ENCODE assay signal across 1 cellular context in the genomic region with DNA sequence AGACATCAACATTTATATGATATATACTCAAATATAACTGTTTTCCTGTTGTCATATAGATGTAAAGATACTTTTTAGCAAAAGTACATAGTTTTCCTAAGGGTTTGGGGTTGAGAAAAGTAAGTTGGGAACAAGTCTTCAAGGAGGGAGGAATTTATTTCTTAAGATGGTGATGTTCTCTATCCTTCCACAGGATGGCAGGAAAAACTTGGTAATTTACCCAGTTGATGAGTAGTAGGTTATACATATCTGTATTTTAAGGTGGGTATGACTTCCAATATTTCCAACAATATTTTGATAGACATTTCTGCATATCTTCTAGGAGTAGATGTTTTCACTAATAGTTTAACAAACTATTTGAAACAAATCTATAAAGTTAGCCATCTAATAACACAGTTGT.
TF ChIP-seq lines count a peak whose summit lies in the region.

No MANE protein-coding gene starts in this region.

TF ChIP-seq in WTC11, 78 proteins besides CTCF, POLR2A, EP300 and RAD21 (continued from another document):
- TF ChIP-seq, protein P1, sequence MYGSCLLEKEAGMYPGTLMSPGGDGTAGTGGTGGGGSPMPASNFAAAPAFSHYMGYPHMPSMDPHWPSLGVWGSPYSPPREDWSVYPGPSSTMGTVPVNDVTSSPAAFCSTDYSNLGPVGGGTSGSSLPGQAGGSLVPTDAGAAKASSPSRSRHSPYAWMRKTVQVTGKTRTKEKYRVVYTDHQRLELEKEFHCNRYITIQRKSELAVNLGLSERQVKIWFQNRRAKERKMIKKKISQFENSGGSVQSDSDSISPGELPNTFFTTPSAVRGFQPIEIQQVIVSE (CRISPR knock-in tag; IDR thresholded peaks at IDR 0.05; ENCODE audit: borderline replicate concordance): no peak
- TF ChIP-seq ZNF121 (CRISPR knock-in tag; IDR thresholded peaks at IDR 0.05) (no peak), HMGA2 (CRISPR knock-in tag; IDR thresholded peaks at IDR 0.05) (no peak), EMX1 (CRISPR knock-in tag; IDR thresholded peaks at IDR 0.05) (no peak), ZNF416 (CRISPR knock-in tag; IDR thresholded peaks at IDR 0.05) (no peak)
- TF ChIP-seq, protein P2, sequence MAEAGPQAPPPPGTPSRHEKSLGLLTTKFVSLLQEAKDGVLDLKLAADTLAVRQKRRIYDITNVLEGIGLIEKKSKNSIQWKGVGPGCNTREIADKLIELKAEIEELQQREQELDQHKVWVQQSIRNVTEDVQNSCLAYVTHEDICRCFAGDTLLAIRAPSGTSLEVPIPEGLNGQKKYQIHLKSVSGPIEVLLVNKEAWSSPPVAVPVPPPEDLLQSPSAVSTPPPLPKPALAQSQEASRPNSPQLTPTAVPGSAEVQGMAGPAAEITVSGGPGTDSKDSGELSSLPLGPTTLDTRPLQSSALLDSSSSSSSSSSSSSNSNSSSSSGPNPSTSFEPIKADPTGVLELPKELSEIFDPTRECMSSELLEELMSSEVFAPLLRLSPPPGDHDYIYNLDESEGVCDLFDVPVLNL (CRISPR knock-in tag; IDR thresholded peaks at IDR 0.05; ENCODE audit: borderline replicate concordance, low read depth): no peak
- TF ChIP-seq, protein P3, sequence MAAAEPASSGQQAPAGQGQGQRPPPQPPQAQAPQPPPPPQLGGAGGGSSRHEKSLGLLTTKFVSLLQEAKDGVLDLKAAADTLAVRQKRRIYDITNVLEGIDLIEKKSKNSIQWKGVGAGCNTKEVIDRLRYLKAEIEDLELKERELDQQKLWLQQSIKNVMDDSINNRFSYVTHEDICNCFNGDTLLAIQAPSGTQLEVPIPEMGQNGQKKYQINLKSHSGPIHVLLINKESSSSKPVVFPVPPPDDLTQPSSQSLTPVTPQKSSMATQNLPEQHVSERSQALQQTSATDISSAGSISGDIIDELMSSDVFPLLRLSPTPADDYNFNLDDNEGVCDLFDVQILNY (CRISPR knock-in tag; IDR thresholded peaks at IDR 0.05): no peak
- TF ChIP-seq, protein P4, sequence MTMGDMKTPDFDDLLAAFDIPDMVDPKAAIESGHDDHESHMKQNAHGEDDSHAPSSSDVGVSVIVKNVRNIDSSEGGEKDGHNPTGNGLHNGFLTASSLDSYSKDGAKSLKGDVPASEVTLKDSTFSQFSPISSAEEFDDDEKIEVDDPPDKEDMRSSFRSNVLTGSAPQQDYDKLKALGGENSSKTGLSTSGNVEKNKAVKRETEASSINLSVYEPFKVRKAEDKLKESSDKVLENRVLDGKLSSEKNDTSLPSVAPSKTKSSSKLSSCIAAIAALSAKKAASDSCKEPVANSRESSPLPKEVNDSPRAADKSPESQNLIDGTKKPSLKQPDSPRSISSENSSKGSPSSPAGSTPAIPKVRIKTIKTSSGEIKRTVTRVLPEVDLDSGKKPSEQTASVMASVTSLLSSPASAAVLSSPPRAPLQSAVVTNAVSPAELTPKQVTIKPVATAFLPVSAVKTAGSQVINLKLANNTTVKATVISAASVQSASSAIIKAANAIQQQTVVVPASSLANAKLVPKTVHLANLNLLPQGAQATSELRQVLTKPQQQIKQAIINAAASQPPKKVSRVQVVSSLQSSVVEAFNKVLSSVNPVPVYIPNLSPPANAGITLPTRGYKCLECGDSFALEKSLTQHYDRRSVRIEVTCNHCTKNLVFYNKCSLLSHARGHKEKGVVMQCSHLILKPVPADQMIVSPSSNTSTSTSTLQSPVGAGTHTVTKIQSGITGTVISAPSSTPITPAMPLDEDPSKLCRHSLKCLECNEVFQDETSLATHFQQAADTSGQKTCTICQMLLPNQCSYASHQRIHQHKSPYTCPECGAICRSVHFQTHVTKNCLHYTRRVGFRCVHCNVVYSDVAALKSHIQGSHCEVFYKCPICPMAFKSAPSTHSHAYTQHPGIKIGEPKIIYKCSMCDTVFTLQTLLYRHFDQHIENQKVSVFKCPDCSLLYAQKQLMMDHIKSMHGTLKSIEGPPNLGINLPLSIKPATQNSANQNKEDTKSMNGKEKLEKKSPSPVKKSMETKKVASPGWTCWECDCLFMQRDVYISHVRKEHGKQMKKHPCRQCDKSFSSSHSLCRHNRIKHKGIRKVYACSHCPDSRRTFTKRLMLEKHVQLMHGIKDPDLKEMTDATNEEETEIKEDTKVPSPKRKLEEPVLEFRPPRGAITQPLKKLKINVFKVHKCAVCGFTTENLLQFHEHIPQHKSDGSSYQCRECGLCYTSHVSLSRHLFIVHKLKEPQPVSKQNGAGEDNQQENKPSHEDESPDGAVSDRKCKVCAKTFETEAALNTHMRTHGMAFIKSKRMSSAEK (CRISPR knock-in tag; IDR thresholded peaks at IDR 0.05; ENCODE audit: borderline replicate concordance): no peak
- TF ChIP-seq, protein P5, sequence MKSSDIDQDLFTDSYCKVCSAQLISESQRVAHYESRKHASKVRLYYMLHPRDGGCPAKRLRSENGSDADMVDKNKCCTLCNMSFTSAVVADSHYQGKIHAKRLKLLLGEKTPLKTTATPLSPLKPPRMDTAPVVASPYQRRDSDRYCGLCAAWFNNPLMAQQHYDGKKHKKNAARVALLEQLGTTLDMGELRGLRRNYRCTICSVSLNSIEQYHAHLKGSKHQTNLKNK (CRISPR knock-in tag; IDR thresholded peaks at IDR 0.05): no peak
